ENCODE assay signal across 8 cellular contexts in the genomic region with DNA sequence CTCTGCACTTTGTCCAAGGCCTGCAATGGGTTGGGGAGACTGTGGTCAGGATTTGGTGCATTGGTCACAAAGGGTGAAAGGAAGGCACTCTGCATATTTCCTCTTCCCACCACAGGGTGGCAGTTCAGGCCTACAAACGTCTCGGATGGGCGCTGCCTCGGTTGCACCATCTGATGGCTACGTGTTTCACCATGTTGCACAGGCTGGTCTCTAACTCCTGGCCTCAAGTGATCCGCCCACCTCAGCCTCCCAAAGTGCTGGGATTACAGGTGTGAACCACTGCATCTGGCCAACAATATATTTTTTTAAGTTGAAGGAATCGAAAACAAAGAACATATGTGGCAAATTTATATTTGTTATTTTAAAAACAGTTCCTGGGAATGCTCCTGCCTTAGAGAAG. TPM values are rescaled to one million over a fixed set of nuclear protein-coding genes. Genes with fewer than 3 reads are reported as not detected.
DNase-seq lines count a peak whose midpoint lies in the region; ATAC-seq, FAIRE-seq and TF ChIP-seq lines count a peak whose summit lies in the region.

No MANE protein-coding gene starts in this region.

- ATAC-seq in GM18907 (IDR thresholded peaks at IDR 0.05; ENCODE audit: unreplicated experiment), result no peak

- peak overlapping the region; percentile 60 for H2AFZ ChIP-seq in osteoblast (ENCODE audit: low read length)

- peak; percentile 59 for DNase-seq in GM04504 (ENCODE audit: low read depth)
- DNase-seq in HuH-7.5 (ENCODE audit: low spot score), result peak; percentile 59
- peak; percentile 50 for DNase-seq in RCC 7860 (ENCODE audit: low spot score)
- DNase-seq in activated effector memory CD4-positive, alpha-beta T cell treated with Interleukin-2 at 50 U/mL for 16 hours, result peak; percentile 25
- DNase-seq in foreskin melanocyte, result peak; percentile 35
- peak; percentile 77 for DNase-seq in osteoblast (ENCODE audit: insufficient read length, low spot score, missing footprints)
- peak; percentile 85 for DNase-seq in urothelium cell line (ENCODE audit: low spot score)

- H3K27me3 ChIP-seq in osteoblast (ENCODE audit: insufficient read depth, low read length), result peaks cover 5% of the 10 kb centered on the region

- no peaks in the 10 kb centered on the region for H3K4me1 ChIP-seq in osteoblast (ENCODE audit: insufficient read depth, low read length)

- H4K20me1 ChIP-seq in osteoblast (ENCODE audit: insufficient read depth, low read length), result no peaks in the 10 kb centered on the region

- H3K27ac ChIP-seq in osteoblast (ENCODE audit: low read depth, low read length), result no peak overlapping the region

- H3K4me2 ChIP-seq in osteoblast (ENCODE audit: insufficient read depth, low read length), result peak overlapping the region; percentile 62

- TF ChIP-seq CTCF in osteoblast (IDR thresholded peaks at IDR 0.05; ENCODE audit: extremely low read depth, low read depth, low read length), result peak; percentile 83

- FAIRE-seq in RCC 7860 (lab: Jason Lieb, UNC), result no peak
- FAIRE-seq in urothelium cell line (lab: Jason Lieb, UNC), result no peak

- no peaks in the 10 kb centered on the region for H3K36me3 ChIP-seq in osteoblast (ENCODE audit: insufficient read depth, low read length)

- H3K79me2 ChIP-seq in osteoblast (ENCODE audit: insufficient read depth, low read length), result no peaks in the 10 kb centered on the region

- H3K9me3 ChIP-seq in osteoblast (ENCODE audit: low read depth, low read length), result no peaks in the 10 kb centered on the region

- H3K4me3 ChIP-seq in osteoblast (ENCODE audit: insufficient read depth, low read length), result peak overlapping the region; percentile 29

RNA-seq across cellular contexts. Expression of a gene that starts 35.1 kb away (rescaled TPM):
- total RNA-seq in osteoblast, result 398 and 421 TPM in 2 replicates

RNA-seq across cellular contexts. Expression of a gene that starts 51.8 kb away (rescaled TPM):
- 34.8 and 40.5 TPM in 2 replicates for total RNA-seq in osteoblast

Comparison
In these comparisons a context has a peak if more than half of its experiments do, and no peak if none do; other contexts are left out.
1. DNase-seq: peak in every context shown above with its lines; median percentile 85 in urothelium cell line; 77 in osteoblast; 59 in GM04504; 59 in HuH-7.5; 50 in RCC 7860; 35 in foreskin melanocyte; 25 in activated effector memory CD4-positive, alpha-beta T cell treated with Interleukin-2 at 50 U/mL for 16 hours.